Comparison of ENCODE assay signal across 13 cellular contexts in genomic region chr6:112251170-112251945, GRCh38. TPM values are rescaled to one million over a fixed set of nuclear protein-coding genes. Genes with fewer than 3 reads are reported as not detected.
DNase-seq lines count a peak whose midpoint lies in the region; ATAC-seq and TF ChIP-seq lines count a peak whose summit lies in the region.
"Had no signal": no experiment of that assay in that cellular context is flagged by ENCODE, and none has a peak within 500 bp of the region (broad histone marks: within the 10 kb centered on the region; RNA-seq: fewer than 3 reads in every experiment).

No MANE protein-coding gene starts in this region.

- no peaks in the 10 kb centered on the region for H3K36me3 Mint-ChIP-seq in activated CD8-positive, alpha-beta T cell treated with anti-CD3 and anti-CD28 coated beads, Interleukin-2, amount 10 ng/mL, durations not matched to agents 7 days and 5 days (ENCODE audit: low read depth)
- no peaks in the 10 kb centered on the region for H3K36me3 Mint-ChIP-seq in activated CD8-positive, alpha-beta T cell treated with anti-CD3 and anti-CD28 coated beads for 36 hours (ENCODE audit: low read depth)
- peaks cover 2% of the 10 kb centered on the region for H3K36me3 Mint-ChIP-seq in neural progenitor cell
- H3K36me3 Mint-ChIP-seq: natural killer cell treated with Interleukin-12 subunit alpha and Interleukin-12 subunit beta and Interleukin-15 and Interleukin-18, amount 100 ng/mL, for 72 hours had no signal

- no peak overlapping the region for H3K9ac ChIP-seq in neural progenitor cell
- H3K9ac ChIP-seq: KMS-11 had no signal

- no peak overlapping the region for H2AFZ ChIP-seq in neural progenitor cell (replicated peaks)

- no peak overlapping the region for H3K4me2 ChIP-seq in neural progenitor cell
- H3K4me2 ChIP-seq: KMS-11 had no signal

- peaks cover 11% of the 10 kb centered on the region for H3K4me1 ChIP-seq in neural progenitor cell
- H3K4me1 ChIP-seq: foreskin keratinocyte had no signal

- POLR2A ChIA-PET in activated CD8-positive, alpha-beta T cell treated with anti-CD3 and anti-CD28 coated beads, Interleukin-2, amount 10 ng/mL, durations not matched to agents 7 days and 5 days (lab: Charles Lee) = no interaction called here
- POLR2A ChIA-PET in activated CD8-positive, alpha-beta T cell treated with anti-CD3 and anti-CD28 coated beads for 36 hours (lab: Charles Lee) = interaction anchor here (0.6 kb wide), 1 partner anchor 89 kb away, joined by 4 read pairs; no protein-coding TSS in a partner anchor

- H3K4me1 Mint-ChIP-seq in activated CD8-positive, alpha-beta T cell treated with anti-CD3 and anti-CD28 coated beads, Interleukin-2, amount 10 ng/mL, durations not matched to agents 7 days and 5 days (ENCODE audit: low read depth) = peaks cover 12% of the 10 kb centered on the region
- peaks cover 12% of the 10 kb centered on the region for H3K4me1 Mint-ChIP-seq in activated CD8-positive, alpha-beta T cell treated with anti-CD3 and anti-CD28 coated beads for 36 hours (ENCODE audit: low read depth)
- peaks cover 19% of the 10 kb centered on the region for H3K4me1 Mint-ChIP-seq in neural progenitor cell

- intact Hi-C loops in activated CD8-positive, alpha-beta T cell treated with anti-CD3 and anti-CD28 coated beads for 36 hours (cut with micrococcal nuclease) = no loop called here

- no peak overlapping the region for H3K4me3 Mint-ChIP-seq in activated CD8-positive, alpha-beta T cell treated with anti-CD3 and anti-CD28 coated beads, Interleukin-2, amount 10 ng/mL, durations not matched to agents 7 days and 5 days
- no peak overlapping the region for H3K4me3 Mint-ChIP-seq in activated CD8-positive, alpha-beta T cell treated with anti-CD3 and anti-CD28 coated beads for 36 hours
- H3K4me3 Mint-ChIP-seq in neural progenitor cell = no peak overlapping the region
- H3K4me3 Mint-ChIP-seq: natural killer cell treated with Interleukin-12 subunit alpha and Interleukin-12 subunit beta and Interleukin-15 and Interleukin-18, amount 100 ng/mL, for 72 hours had no signal

- H3K36me3 ChIP-seq in neural progenitor cell = no peaks in the 10 kb centered on the region

- ATAC-seq in activated CD8-positive, alpha-beta T cell treated with anti-CD3 and anti-CD28 coated beads, Interleukin-2, amount 10 ng/mL, durations not matched to agents 7 days and 5 days = no peak
- no peak for ATAC-seq in activated CD8-positive, alpha-beta T cell treated with anti-CD3 and anti-CD28 coated beads for 36 hours
- ATAC-seq in omental fat pad (ENCODE audit: low FRiP score) (peak; percentile 58), GM21786 (IDR thresholded peaks at IDR 0.05; ENCODE audit: unreplicated experiment) (no peak)
- ATAC-seq: foreskin keratinocyte; natural killer cell treated with Interleukin-12 subunit alpha and Interleukin-12 subunit beta and Interleukin-15 and Interleukin-18, amount 100 ng/mL, for 72 hours had no signal

- no peaks in the 10 kb centered on the region for H3K79me2 ChIP-seq in neural progenitor cell (ENCODE audit: low read depth)

- H4K20me1 ChIP-seq in neural progenitor cell (ENCODE audit: low read depth) = no peaks in the 10 kb centered on the region

- peaks cover 39% of the 10 kb centered on the region for H3K27me3 ChIP-seq in neural progenitor cell

- no peaks in the 10 kb centered on the region for H3K9me3 ChIP-seq in neural progenitor cell (ENCODE audit: low read depth)

- CTCF ChIA-PET in activated CD8-positive, alpha-beta T cell treated with anti-CD3 and anti-CD28 coated beads, Interleukin-2, amount 10 ng/mL, durations not matched to agents 7 days and 5 days (lab: Charles Lee) = no interaction called here
- CTCF ChIA-PET in activated CD8-positive, alpha-beta T cell treated with anti-CD3 and anti-CD28 coated beads for 36 hours (lab: Charles Lee) = no interaction called here

- H3F3A ChIP-seq in neural progenitor cell (ENCODE audit: low read depth) = no peaks in the 10 kb centered on the region

- no peak overlapping the region for H3K27ac ChIP-seq in neural progenitor cell
- H3K27ac ChIP-seq: foreskin keratinocyte, KMS-11 had no signal

- H3K4me3 ChIP-seq in fibroblast of the aortic adventitia (ENCODE audit: low read depth, low read length) (peak overlapping the region; percentile 98), neural progenitor cell (no peak overlapping the region)

- peak; percentile 5 for DNase-seq in activated CD8-positive, alpha-beta T cell treated with anti-CD3 and anti-CD28 coated beads, Interleukin-2, amount 10 ng/mL, durations not matched to agents 7 days and 5 days
- no peak for DNase-seq in activated CD8-positive, alpha-beta T cell treated with anti-CD3 and anti-CD28 coated beads for 36 hours
- DNase-seq in fibroblast of the aortic adventitia (ENCODE audit: low read depth) (peak; percentile 95), omental fat pad (ENCODE audit: low spot score) (no peak), occipital lobe (lab: John Stamatoyannopoulos, UW) (no peak), neural progenitor cell (ENCODE audit: low spot score) (no peak), COR-L47 (lab: John Stamatoyannopoulos, UW) (no peak)
- DNase-seq: activated effector memory CD4-positive, alpha-beta T cell treated with Interleukin-2 at 50 U/mL for 16 hours; foreskin keratinocyte; NCI-H82 had no signal

- H3K27me3 Mint-ChIP-seq in activated CD8-positive, alpha-beta T cell treated with anti-CD3 and anti-CD28 coated beads, Interleukin-2, amount 10 ng/mL, durations not matched to agents 7 days and 5 days (ENCODE audit: low read depth) = peaks cover 59% of the 10 kb centered on the region
- peaks cover 38% of the 10 kb centered on the region for H3K27me3 Mint-ChIP-seq in activated CD8-positive, alpha-beta T cell treated with anti-CD3 and anti-CD28 coated beads for 36 hours
- peaks cover 7% of the 10 kb centered on the region for H3K27me3 Mint-ChIP-seq in neural progenitor cell (ENCODE audit: insufficient read depth, low read depth)

- no peaks in the 10 kb centered on the region for H3K9me3 Mint-ChIP-seq in activated CD8-positive, alpha-beta T cell treated with anti-CD3 and anti-CD28 coated beads, Interleukin-2, amount 10 ng/mL, durations not matched to agents 7 days and 5 days (ENCODE audit: insufficient read depth)
- no peaks in the 10 kb centered on the region for H3K9me3 Mint-ChIP-seq in activated CD8-positive, alpha-beta T cell treated with anti-CD3 and anti-CD28 coated beads for 36 hours
- H3K9me3 Mint-ChIP-seq in neural progenitor cell = no peaks in the 10 kb centered on the region
- H3K9me3 Mint-ChIP-seq: natural killer cell treated with Interleukin-12 subunit alpha and Interleukin-12 subunit beta and Interleukin-15 and Interleukin-18, amount 100 ng/mL, for 72 hours had no signal

- no peak overlapping the region for H3K27ac Mint-ChIP-seq in activated CD8-positive, alpha-beta T cell treated with anti-CD3 and anti-CD28 coated beads, Interleukin-2, amount 10 ng/mL, durations not matched to agents 7 days and 5 days
- no peak overlapping the region for H3K27ac Mint-ChIP-seq in activated CD8-positive, alpha-beta T cell treated with anti-CD3 and anti-CD28 coated beads for 36 hours
- H3K27ac Mint-ChIP-seq in neural progenitor cell = no peak overlapping the region
- H3K27ac Mint-ChIP-seq: natural killer cell treated with Interleukin-12 subunit alpha and Interleukin-12 subunit beta and Interleukin-15 and Interleukin-18, amount 100 ng/mL, for 72 hours had no signal

- no peak for TF ChIP-seq CTCF in activated CD8-positive, alpha-beta T cell treated with anti-CD3 and anti-CD28 coated beads for 36 hours (IDR thresholded peaks at IDR 0.05)
- no peak for TF ChIP-seq CTCF in fibroblast of the aortic adventitia (IDR thresholded peaks at IDR 0.05; ENCODE audit: insufficient read depth, low read length)
- no peak for TF ChIP-seq CTCF in omental fat pad (IDR thresholded peaks at IDR 0.05)
- no peak for TF ChIP-seq CTCF in neural progenitor cell (IDR thresholded peaks at IDR 0.05)

RNA-seq across cellular contexts. Expression of gene LAMA4, which starts 3.0 kb away (rescaled TPM):
- total RNA-seq in activated CD8-positive, alpha-beta T cell treated with anti-CD3 and anti-CD28 coated beads, Interleukin-2, amount 10 ng/mL, durations not matched to agents 7 days and 5 days = not detected
- total RNA-seq in activated CD8-positive, alpha-beta T cell treated with anti-CD3 and anti-CD28 coated beads for 36 hours = not detected
- total RNA-seq in fibroblast of the aortic adventitia (ENCODE audit: low replicate concordance) (306 and 904 TPM in 2 replicates), omental fat pad (100 to 1,000 TPM; 189 to 459 (median 376) TPM), occipital lobe (19.2 TPM), neural progenitor cell (ENCODE audit: low replicate concordance) (0.50 and 0.56 TPM in 2 replicates)
- total RNA-seq: foreskin keratinocyte; natural killer cell treated with Interleukin-12 subunit alpha and Interleukin-12 subunit beta and Interleukin-15 and Interleukin-18, amount 100 ng/mL, for 72 hours had no signal

Comparison
In these comparisons a context has a peak if more than half of its experiments do, and no peak if none do; other contexts are left out.
1. DNase-seq: peak in activated CD8-positive, alpha-beta T cell treated with anti-CD3 and anti-CD28 coated beads, Interleukin-2, amount 10 ng/mL, durations not matched to agents 7 days and 5 days (single experiment) and fibroblast of the aortic adventitia (single experiment); none in activated CD8-positive, alpha-beta T cell treated with anti-CD3 and anti-CD28 coated beads for 36 hours (single experiment), omental fat pad (single experiment), occipital lobe (single experiment), neural progenitor cell (single experiment) and COR-L47 (single experiment).
2. RNA of gene LAMA4, which starts 3.0 kb away (total RNA-seq): 189 to 459 TPM in omental fat pad, 306 to 904 TPM in fibroblast of the aortic adventitia and 19.2 TPM in occipital lobe (single experiment); 0.50 to 0.56 TPM in neural progenitor cell, not detected in activated CD8-positive, alpha-beta T cell treated with anti-CD3 and anti-CD28 coated beads for 36 hours and not detected in activated CD8-positive, alpha-beta T cell treated with anti-CD3 and anti-CD28 coated beads, Interleukin-2, amount 10 ng/mL, durations not matched to agents 7 days and 5 days; every median in the first group is over 10 times any median in the second.